ENCODE assay signal across 9 cellular contexts in genomic region chr11:86523738-86524602, GRCh38.
DNase-seq lines count a peak whose midpoint lies in the region; ATAC-seq and TF ChIP-seq lines count a peak whose summit lies in the region.
"Had no signal": no experiment of that assay in that cellular context is flagged by ENCODE, and none has a peak within 500 bp of the region (broad histone marks: within the 10 kb centered on the region; RNA-seq: fewer than 3 reads in every experiment).

No MANE protein-coding gene starts in this region.

- H3K27ac Mint-ChIP-seq in neural progenitor cell, result no peak overlapping the region
- H3K27ac Mint-ChIP-seq: immature natural killer cell had no signal

- intact Hi-C loops in HCT116 (cut with micrococcal nuclease) (loop anchor here (5.0 to 10.0 kb wide), 3 partner anchors 51 to 393 kb away; no protein-coding TSS in a partner anchor), sigmoid colon (cut with DNase I) (no loop called here)

- H3K9ac ChIP-seq in HCT116 (ENCODE audit: low read length) (peak overlapping the region; percentile 51), neural progenitor cell (no peak overlapping the region)

- BruUV-seq in HCT116 (replicated peaks; lab: Mats Ljungman, UMichigan), result no TSS peak

- no peaks in the 10 kb centered on the region for H4K20me1 ChIP-seq in HCT116 (ENCODE audit: insufficient read depth)
- no peaks in the 10 kb centered on the region for H4K20me1 ChIP-seq in neural progenitor cell (ENCODE audit: low read depth)

- peak overlapping the region; percentile 5 to 36; a peak in 3 of 4 replicates for H3K4me3 ChIP-seq in HCT116 (replicated peaks in 1 of 2; ENCODE audit: low read depth in 1 of 2, low read length in 2 of 2)
- no peak overlapping the region for H3K4me3 ChIP-seq in gastroesophageal sphincter
- H3K4me3 ChIP-seq in sigmoid colon, result no peak overlapping the region
- H3K4me3 ChIP-seq in neural progenitor cell, result no peak overlapping the region

- H3K27me3 ChIP-seq in HCT116 (ENCODE audit: insufficient read depth, low read length) (no peaks in the 10 kb centered on the region), gastroesophageal sphincter (no peaks in the 10 kb centered on the region), sigmoid colon (no peaks in the 10 kb centered on the region), neural progenitor cell (no peaks in the 10 kb centered on the region)

- RAD21 ChIA-PET in HCT116 (lab: Charles Lee; ENCODE audit: low non-redundant PET in 1 of 2, low total read pairs in 2 of 2, uncharacterized antibody in 2 of 2, unreplicated experiment in 2 of 2), result no interaction called here

- H3K36me3 Mint-ChIP-seq in neural progenitor cell, result no peaks in the 10 kb centered on the region

- H3K36me3 ChIP-seq in HCT116 (ENCODE audit: control insufficient read depth in 1 of 2, insufficient read depth in 2 of 2, low read length in 2 of 2) (no peaks in the 10 kb centered on the region), gastroesophageal sphincter (no peaks in the 10 kb centered on the region), sigmoid colon (no peaks in the 10 kb centered on the region), neural progenitor cell (no peaks in the 10 kb centered on the region)

- no peak overlapping the region for H3K4me3 Mint-ChIP-seq in neural progenitor cell
- H3K4me3 Mint-ChIP-seq: immature natural killer cell had no signal

- ATAC-seq in HCT116 (peak; percentile 87), SK-N-SH treated with all-trans-retinoic acid at 6 μM for 48 hours (peak; percentile 82), gastroesophageal sphincter (peak; percentile 75), GM19455 (IDR thresholded peaks at IDR 0.05; ENCODE audit: unreplicated experiment) (no peak), GM21576 (IDR thresholded peaks at IDR 0.05; ENCODE audit: unreplicated experiment) (no peak)

- POLR2A ChIA-PET in HCT116 (lab: Charles Lee), result no interaction called here

- DNase-seq in HCT116 (ENCODE audit: low read depth, low spot score) (peak; percentile 91), sigmoid colon (no peak), neural progenitor cell (ENCODE audit: low spot score) (no peak), DMS79 (lab: John Stamatoyannopoulos, UW) (no peak)
- DNase-seq: immature natural killer cell had no signal

- H3K9me3 Mint-ChIP-seq in neural progenitor cell, result peaks cover 34% of the 10 kb centered on the region

- 0 out of 6 replicates have a peak, but pooled peaks of 1 of the 3 experiments have one; percentile 4 for TF ChIP-seq CTCF in HCT116 (IDR thresholded peaks at IDR 0.05 in 2 of 3, conservative IDR thresholded peaks at IDR 0.05 in 1 of 3; ENCODE audit: borderline replicate concordance in 1 of 3, insufficient read depth in 1 of 3, low read depth in 2 of 3, low read length in 2 of 3)
- no peak for TF ChIP-seq CTCF in gastroesophageal sphincter (IDR thresholded peaks at IDR 0.05)
- TF ChIP-seq CTCF in sigmoid colon (IDR thresholded peaks at IDR 0.05), result no peak
- no peak for TF ChIP-seq CTCF in neural progenitor cell (IDR thresholded peaks at IDR 0.05)

- TF ChIP-seq RAD21 in HCT116 (IDR thresholded peaks at IDR 0.05; ENCODE audit: low read depth), result 0 out of 2 replicates have a peak, but pooled peaks have one; percentile 22

- H3K4me2 ChIP-seq in HCT116 (ENCODE audit: low read length) (peak overlapping the region; percentile 73), neural progenitor cell (no peak overlapping the region)

- no peak for TF ChIP-seq EP300 in gastroesophageal sphincter (IDR thresholded peaks at IDR 0.05)
- TF ChIP-seq EP300 in sigmoid colon (IDR thresholded peaks at IDR 0.05), result no peak

- peaks cover 36 to 42% of the 10 kb centered on the region in 2 experiments for H3K4me1 ChIP-seq in HCT116 (ENCODE audit: control insufficient read depth in 1 of 2, insufficient read depth in 2 of 2, low read length in 2 of 2)
- peaks cover 13 to 43% (median 22%) of the 10 kb centered on the region in 3 donors for H3K4me1 ChIP-seq in gastroesophageal sphincter
- peaks cover 0 to 36% (median 27%) of the 10 kb centered on the region in 4 donors for H3K4me1 ChIP-seq in sigmoid colon
- H3K4me1 ChIP-seq in neural progenitor cell, result peaks cover 16% of the 10 kb centered on the region

- CTCF ChIA-PET in HCT116 (lab: Charles Lee), result interaction anchor here (1.7 kb wide), 1 partner anchor 84 kb away, joined by 5 read pairs; no protein-coding TSS in a partner anchor

- H3F3A ChIP-seq in neural progenitor cell (ENCODE audit: low read depth), result no peaks in the 10 kb centered on the region

- WGBS in gastroesophageal sphincter (ENCODE audit: low coverage in 1 of 2), 2 donors, result 24 to 28% methylated on average over 5 of the region's 5 CpGs
- WGBS in sigmoid colon, 2 donors, result 25 to 53% methylated on average over 5 of the region's 5 CpGs

- H3K9me3 ChIP-seq in HCT116 (ENCODE audit: control insufficient read depth in 1 of 2, insufficient read depth in 1 of 2, low read depth in 1 of 2, low read length in 2 of 2), result no peaks in the 10 kb centered on the region
- peaks cover 0 to 15% (median 0%) of the 10 kb centered on the region in 3 donors for H3K9me3 ChIP-seq in gastroesophageal sphincter
- no peaks in the 10 kb centered on the region for H3K9me3 ChIP-seq in sigmoid colon
- no peaks in the 10 kb centered on the region for H3K9me3 ChIP-seq in neural progenitor cell (ENCODE audit: low read depth)

- no peak for TF ChIP-seq POLR2A in HCT116 (IDR thresholded peaks at IDR 0.05; ENCODE audit: borderline replicate concordance, extremely low read depth, insufficient read depth, insufficient read length)
- no peak for TF ChIP-seq POLR2A in gastroesophageal sphincter (IDR thresholded peaks at IDR 0.05)
- TF ChIP-seq POLR2A in sigmoid colon (IDR thresholded peaks at IDR 0.05), result no peak

- H3K27ac ChIP-seq in HCT116 (ENCODE audit: low read depth, low read length) (peak overlapping the region; percentile 80), gastroesophageal sphincter (peak overlapping the region; percentile 55 to 72 (median 70)), sigmoid colon (peak overlapping the region in 3 of 4 donors; percentile 46 to 73 (median 65)), neural progenitor cell (no peak overlapping the region)

- H3K9me2 ChIP-seq in HCT116 (ENCODE audit: insufficient read depth), result no peaks in the 10 kb centered on the region

- H3K79me2 ChIP-seq in HCT116 (ENCODE audit: insufficient read depth, low read length) (no peaks in the 10 kb centered on the region), neural progenitor cell (ENCODE audit: low read depth) (no peaks in the 10 kb centered on the region)

- peaks cover 3% of the 10 kb centered on the region for H3K27me3 Mint-ChIP-seq in neural progenitor cell (ENCODE audit: insufficient read depth, low read depth)

- H2AFZ ChIP-seq in HCT116 (ENCODE audit: low read depth, low read length, poor library complexity, severe bottlenecking), result no peak overlapping the region
- no peak overlapping the region for H2AFZ ChIP-seq in neural progenitor cell (replicated peaks)

- H3K4me1 Mint-ChIP-seq in neural progenitor cell, result peaks cover 15% of the 10 kb centered on the region

TF ChIP-seq in HCT116, 20 proteins besides CTCF, POLR2A, EP300 and RAD21 (continues in another document):
- TF ChIP-seq MAX (IDR thresholded peaks at IDR 0.05) (peak; percentile 51; the same call in 1 of the 2 replicates), ZBTB33 (IDR thresholded peaks at IDR 0.05; ENCODE audit: extremely low read depth, insufficient replicate concordance, low read length) (no peak), EGR1 (IDR thresholded peaks at IDR 0.05; ENCODE audit: low read depth) (0 out of 2 replicates have a peak, but pooled peaks have one; percentile 34), ZNF274 (IDR thresholded peaks at IDR 0.05; ENCODE audit: low read depth, low read length) (no peak)

TF ChIP-seq in SK-N-SH treated with all-trans-retinoic acid at 6 μM for 48 hours, 23 proteins besides CTCF, POLR2A, EP300 and RAD21:
- TF ChIP-seq CREB5 (CRISPR knock-in tag; IDR thresholded peaks at IDR 0.05; ENCODE audit: low read depth), result peak; percentile 42; the same call in 1 of the 2 replicates
- TF ChIP-seq TCF4 (CRISPR knock-in tag; IDR thresholded peaks at IDR 0.05; ENCODE audit: borderline replicate concordance), result no peak

Comparison
In these comparisons a context has a peak if more than half of its experiments do, and no peak if none do; other contexts are left out.
1. ATAC-seq: peak in HCT116 (single experiment), SK-N-SH treated with all-trans-retinoic acid at 6 μM for 48 hours (single experiment) and gastroesophageal sphincter (single experiment); none in GM19455 (single experiment) and GM21576 (single experiment).
2. H3K4me3 ChIP-seq: peak in HCT116 (2 of 2); none in gastroesophageal sphincter (0 of 2), sigmoid colon (0 of 4) and neural progenitor cell (single experiment).